Comparison of ENCODE assay signal across 8 cellular contexts in genomic region chr18:45807144-45807543, GRCh38. TPM values are rescaled to one million over a fixed set of nuclear protein-coding genes. Genes with fewer than 3 reads are reported as not detected.
DNase-seq lines count a peak whose midpoint lies in the region; ATAC-seq and TF ChIP-seq lines count a peak whose summit lies in the region.
"Not testable (repeated sequence)": the region's sequence is repeated elsewhere in the genome, so short reads cannot be mapped to it uniquely, and the experiment has no call there.

No MANE protein-coding gene starts in this region.

- H3K9ac ChIP-seq in IMR-90 (ENCODE audit: low read depth, low read length); endodermal cell (ENCODE audit: extremely low read depth, low read length, poor library complexity, severe bottlenecking): not testable (repeated sequence)

- H3K36me3 ChIP-seq in IMR-90 (ENCODE audit: control insufficient read depth, insufficient read depth, low read length); OCI-LY7 (ENCODE audit: insufficient read depth, low read length); endodermal cell (ENCODE audit: control insufficient read depth, insufficient read depth, low read length): not testable (repeated sequence)

- peak overlapping the region; percentile 90; the same call in 1 of the 2 replicates for H3K23ac ChIP-seq in IMR-90 (ENCODE audit: low read depth, low read length)

- not testable (repeated sequence) for H2AK9ac ChIP-seq in IMR-90 (replicated peaks; ENCODE audit: low read depth, low read length, poor library complexity)

- not testable (repeated sequence) for H3K4me3 Mint-ChIP-seq in endodermal cell

- not testable (repeated sequence) for H3K27ac ChIP-seq in 22Rv1; OCI-LY7 (ENCODE audit: low read depth, low read length, poor library complexity, severe bottlenecking); endodermal cell (ENCODE audit: low read depth, low read length)
- H3K27ac ChIP-seq in IMR-90 (ENCODE audit: insufficient read depth, low read length) = peak overlapping the region; percentile 86

- not testable (repeated sequence) for H3K9me2 ChIP-seq in OCI-LY7 (ENCODE audit: insufficient read depth, low read length)

- H3K27me3 ChIP-seq in IMR-90 (ENCODE audit: control insufficient read depth, insufficient read depth, low read length); endodermal cell (ENCODE audit: control insufficient read depth, insufficient read depth, low read length, poor library complexity, severe bottlenecking): not testable (repeated sequence)

- not testable (repeated sequence) for H3K27ac Mint-ChIP-seq in endodermal cell

- H3K79me1 ChIP-seq in IMR-90 (ENCODE audit: low read depth in 1 of 2, low read length in 2 of 2) = not testable (repeated sequence)

- peak overlapping the region; percentile 95 for H4K91ac ChIP-seq in IMR-90 (ENCODE audit: insufficient read depth, low read depth, low read length)

- H3K27me3 Mint-ChIP-seq in endodermal cell (ENCODE audit: insufficient read depth) = not testable (repeated sequence)

- H3K4me3 ChIP-seq in IMR-90 (ENCODE audit: insufficient read depth, low read depth, low read length); OCI-LY7 (ENCODE audit: low read depth, low read length, poor library complexity, severe bottlenecking); endodermal cell (ENCODE audit: low read length): not testable (repeated sequence)

- in situ Hi-C loops in IMR-90 (cut with MboI; ENCODE audit: low sequenced_read_pairs) = not testable (repeated sequence)

- not testable (repeated sequence) for ATAC-seq in IMR-90 (ENCODE audit: low read depth)

- not testable (repeated sequence) for H3K4me1 Mint-ChIP-seq in endodermal cell

- dilution Hi-C loops in IMR-90 (cut with HindIII; ENCODE audit: low sequenced_read_pairs, unreplicated experiment) = not testable (repeated sequence)

- H2AFZ ChIP-seq in IMR-90 (replicated peaks; ENCODE audit: low read length, poor library complexity); OCI-LY7 (ENCODE audit: low read length): not testable (repeated sequence)

- H4K20me1 ChIP-seq in IMR-90 (ENCODE audit: insufficient read depth, low read length); OCI-LY7 (ENCODE audit: insufficient read depth, low read length): not testable (repeated sequence)

- H2BK15ac ChIP-seq in IMR-90 (ENCODE audit: low read depth, low read length) = peak overlapping the region; percentile 89

- peak overlapping the region; percentile 45 for H2AK5ac ChIP-seq in IMR-90 (ENCODE audit: low read depth, low read length)

- TF ChIP-seq POLR2A in IMR-90 (IDR thresholded peaks at IDR 0.05; ENCODE audit: low read depth, low read length) = not testable (repeated sequence)

- peak overlapping the region; percentile 86 for H3K4ac ChIP-seq in IMR-90 (ENCODE audit: low read depth, low read length)

- H2BK20ac ChIP-seq in IMR-90 (ENCODE audit: low read depth, low read length) = peak overlapping the region; percentile 97

- H2BK120ac ChIP-seq in IMR-90 (ENCODE audit: low read depth, low read length) = peak overlapping the region; percentile 98

- not testable (repeated sequence) for H3K79me2 ChIP-seq in OCI-LY7 (ENCODE audit: insufficient read depth, low read depth, low read length)

- peaks cover 17% of the 10 kb centered on the region for H3K4me1 ChIP-seq in IMR-90 (ENCODE audit: control insufficient read depth, insufficient read depth, low read length)
- H3K4me1 ChIP-seq in OCI-LY7 (ENCODE audit: insufficient read depth, low read length, poor library complexity, severe bottlenecking); endodermal cell (ENCODE audit: control insufficient read depth, insufficient read depth, low read length): not testable (repeated sequence)

- not testable (repeated sequence) for H3K4me2 ChIP-seq in IMR-90 (ENCODE audit: low read depth, low read length); OCI-LY7 (ENCODE audit: low read length)

- DNase-seq in ELF-1 (ENCODE audit: low read depth, low spot score) (peak; percentile 81), NCI-H2107 (lab: John Stamatoyannopoulos, UW) (peak; percentile 63), OCI-LY7 (ENCODE audit: low spot score) (peak; percentile 21), endodermal cell (peak; percentile 88), myocyte (ENCODE audit: low read depth) (peak; percentile 84)
- DNase-seq in IMR-90 = not testable (repeated sequence)
- DNase-seq in activated CD4-positive, alpha-beta T cell treated with anti-CD3 and anti-CD28 coated beads, Interleukin-2, amount 50 U/mL, for 1 hour = peak; percentile 16

- H3K18ac ChIP-seq in IMR-90 (ENCODE audit: low read depth, low read length) = peak overlapping the region; percentile 93

- H3K9me3 ChIP-seq in IMR-90 (ENCODE audit: control insufficient read depth, insufficient read depth, low read length); OCI-LY7 (ENCODE audit: low read length): not testable (repeated sequence)
- peaks cover 14% of the 10 kb centered on the region for H3K9me3 ChIP-seq in endodermal cell (ENCODE audit: control insufficient read depth, low read length)

- intact Hi-C loops in IMR-90 (cut with micrococcal nuclease); OCI-LY7 (cut with micrococcal nuclease; ENCODE audit: unreplicated experiment): not testable (repeated sequence)

- not testable (repeated sequence) for H3K56ac ChIP-seq in IMR-90 (ENCODE audit: extremely low read depth, insufficient read depth, low read length)

- H4K8ac ChIP-seq in IMR-90 (ENCODE audit: low read depth in 2 of 2, low read length in 2 of 2) = peak overlapping the region; percentile 75 to 97

- CTCF ChIA-PET in IMR-90 (lab: Yijun Ruan, JAX); OCI-LY7 (lab: Charles Lee; ENCODE audit: unreplicated experiment): not testable (repeated sequence)

- H3K14ac ChIP-seq in IMR-90 (replicated peaks; ENCODE audit: low read depth, low read length) = peak overlapping the region; percentile 93

- WGBS in IMR-90 (ENCODE audit: extremely low coverage in 2 of 2, insufficient read length in 1 of 2), 2 experiments = no CpG with 5 or more reads among the region's 2 CpGs
- WGBS in endodermal cell (ENCODE audit: insufficient coverage in 1 of 2, insufficient read length in 1 of 2), 2 experiments = 61% methylated on average over 2 of the region's 2 CpGs; no CpG with 5 or more reads in 1 of the 2 experiments

- not testable (repeated sequence) for TF ChIP-seq RAD21 in IMR-90 (IDR thresholded peaks at IDR 0.05; ENCODE audit: low read length)

- not testable (repeated sequence) for H3K36me3 Mint-ChIP-seq in endodermal cell (ENCODE audit: low read depth)

- H4K5ac ChIP-seq in IMR-90 (ENCODE audit: low read depth, low read length) = peak overlapping the region; percentile 71; the same call in 1 of the 2 replicates

- not testable (repeated sequence) for H3K9me1 ChIP-seq in IMR-90 (ENCODE audit: insufficient read depth, low read length)

- TF ChIP-seq CTCF in 22Rv1 (IDR thresholded peaks at IDR 0.05) (peak; percentile 47), OCI-LY7 (conservative IDR thresholded peaks at IDR 0.05; ENCODE audit: low read length) (peak; percentile 56), endodermal cell (conservative IDR thresholded peaks at IDR 0.05) (peak; percentile 72)
- not testable (repeated sequence) for TF ChIP-seq CTCF in IMR-90 (conservative IDR thresholded peaks at IDR 0.05; ENCODE audit: low read depth, low read length)

- POLR2A ChIA-PET in IMR-90 (lab: Charles Lee; ENCODE audit: unreplicated experiment); OCI-LY7 (lab: Charles Lee): not testable (repeated sequence)

- peaks cover 28% of the 10 kb centered on the region for H3K9me3 Mint-ChIP-seq in endodermal cell

- H2BK5ac ChIP-seq in IMR-90 (ENCODE audit: low read depth, low read length, poor library complexity, severe bottlenecking) = peak overlapping the region; percentile 87

- BruUV-seq in IMR-90 (replicated peaks; lab: Mats Ljungman, UMichigan); OCI-LY7 (replicated peaks; lab: Mats Ljungman, UMichigan): not testable (repeated sequence)

RNA-seq across cellular contexts. Expression of gene SIGLEC15, which starts 18.3 kb away (rescaled TPM):
- total RNA-seq in IMR-90 (2012; rRNA removed) (0.83 and 1.1 TPM in 2 replicates), OCI-LY7 (2022) (not detected in 2 replicates), endodermal cell (not detected), myocyte (not detected in 2 replicates)
- polyA plus RNA-seq in IMR-90 (2012; rRNA removed) = 1.8 and 2.2 TPM in 2 replicates
- polyA plus RNA-seq in IMR-90 (2012; cell fraction: cytosol; rRNA removed) = 1.9 and 4.8 TPM in 2 replicates
- 1.3 and 3.0 TPM in 2 replicates for polyA plus RNA-seq in IMR-90 (2012; cell fraction: nucleus; rRNA removed; ENCODE audit: low replicate concordance)
- total RNA-seq in OCI-LY7 (2014; rRNA removed; shearing (Covaris generic)) = not detected in 2 replicates
- not detected for polyA plus RNA-seq in endodermal cell (2013, experiment 1 of 2)
- not detected for polyA plus RNA-seq in endodermal cell (2013, experiment 2 of 2)
- polyA plus RNA-seq in myocyte (2012) = 0.15 TPM
